ENCODE assay signal across 8 cellular contexts in the genomic region with DNA sequence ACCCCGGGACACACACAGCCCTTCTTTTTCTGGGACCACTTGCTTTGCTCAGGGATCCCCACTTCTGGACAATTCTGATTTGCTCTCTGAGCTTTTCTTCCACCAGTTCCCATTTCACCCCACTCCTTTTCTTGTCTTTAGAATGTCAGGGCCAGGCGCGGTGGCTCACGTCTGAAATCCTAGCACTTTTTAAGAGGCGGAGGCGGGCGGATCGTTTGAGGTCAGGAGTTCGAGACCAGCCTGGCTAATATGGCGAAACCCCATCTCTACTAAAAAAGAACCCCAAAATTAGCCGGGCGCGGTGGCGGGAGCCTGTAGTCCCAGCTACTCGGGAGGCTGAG. TPM values are rescaled to one million over a fixed set of nuclear protein-coding genes. Genes with fewer than 3 reads are reported as not detected.
DNase-seq lines count a peak whose midpoint lies in the region; ATAC-seq and TF ChIP-seq lines count a peak whose summit lies in the region.

No MANE protein-coding gene starts in this region.

- H3K9me2 ChIP-seq in DOHH2 (replicated peaks; ENCODE audit: control insufficient read depth, low read length): no peaks in the 10 kb centered on the region
- H3K9me2 ChIP-seq in OCI-LY1 (ENCODE audit: low read depth, low read length): no peaks in the 10 kb centered on the region

- peaks cover 33% of the 10 kb centered on the region for H3K4me1 Mint-ChIP-seq in type B pancreatic cell (ENCODE audit: unreplicated experiment)

- no peaks in the 10 kb centered on the region for H3K27me3 Mint-ChIP-seq in type B pancreatic cell

- TF ChIP-seq CTCF in DOHH2 (IDR thresholded peaks at IDR 0.05; ENCODE audit: low read depth, low read length, poor library complexity, severe bottlenecking) (no peak), OCI-LY1 (IDR thresholded peaks at IDR 0.05; ENCODE audit: low read length) (no peak), type B pancreatic cell (conservative IDR thresholded peaks at IDR 0.05) (no peak)

- peak overlapping the region; percentile 71 for H3K4me2 ChIP-seq in DOHH2 (ENCODE audit: low read length)
- H3K4me2 ChIP-seq in OCI-LY1 (ENCODE audit: low read length): peak overlapping the region; percentile 72

- DNase-seq in caudate nucleus (lab: John Stamatoyannopoulos, UW) (peak in 3 of 61 donors; percentile 32 to 56 (median 49)), type B pancreatic cell (ENCODE audit: extremely low spot score, unreplicated experiment) (no peak), occipital lobe (lab: John Stamatoyannopoulos, UW) (no peak)

- H3K9ac ChIP-seq in OCI-LY1 (ENCODE audit: low read length): peak overlapping the region; percentile 78

- H3F3A ChIP-seq in DOHH2 (ENCODE audit: control insufficient read depth, insufficient read depth) (peaks cover 12% of the 10 kb centered on the region), OCI-LY1 (ENCODE audit: insufficient read depth, low read length) (peaks cover 6% of the 10 kb centered on the region)

- H3K4me3 Mint-ChIP-seq in type B pancreatic cell: peak overlapping the region; percentile 98

- peaks cover 56% of the 10 kb centered on the region for H3K79me2 ChIP-seq in DOHH2 (ENCODE audit: control insufficient read depth, low read length)
- H3K79me2 ChIP-seq in OCI-LY1 (ENCODE audit: insufficient read depth, low read length): peaks cover 50% of the 10 kb centered on the region

- H2AFZ ChIP-seq in OCI-LY1 (ENCODE audit: low read length): no peak overlapping the region

- H3K4me3 ChIP-seq in DOHH2 (ENCODE audit: low read length): peak overlapping the region; percentile 81
- peak overlapping the region; percentile 87 for H3K4me3 ChIP-seq in OCI-LY1 (ENCODE audit: low read depth, low read length, poor library complexity, severe bottlenecking)
- peak overlapping the region; percentile 64 for H3K4me3 ChIP-seq in mononuclear cell (ENCODE audit: low read length)

- no peaks in the 10 kb centered on the region for H3K9me3 ChIP-seq in DOHH2 (ENCODE audit: control insufficient read depth, insufficient read depth, low read length)
- no peaks in the 10 kb centered on the region for H3K9me3 ChIP-seq in OCI-LY1 (ENCODE audit: low read length)
- no peaks in the 10 kb centered on the region for H3K9me3 ChIP-seq in mononuclear cell (ENCODE audit: low read depth, low read length)

- H3K36me3 ChIP-seq in DOHH2 (ENCODE audit: control insufficient read depth, low read length) (peaks cover 25% of the 10 kb centered on the region), OCI-LY1 (ENCODE audit: insufficient read depth, low read length) (peaks cover 14% of the 10 kb centered on the region)

- H3K9me3 Mint-ChIP-seq in type B pancreatic cell: peaks cover 5% of the 10 kb centered on the region

- ATAC-seq in GM21576 (IDR thresholded peaks at IDR 0.05; ENCODE audit: unreplicated experiment): no peak
- no peak for ATAC-seq in HG03457 (IDR thresholded peaks at IDR 0.05; ENCODE audit: unreplicated experiment)

- H3K27ac Mint-ChIP-seq in type B pancreatic cell: peak overlapping the region; percentile 94

- H3K27ac ChIP-seq in DOHH2 (ENCODE audit: low read depth, low read length) (peak overlapping the region; percentile 87), OCI-LY1 (ENCODE audit: low read depth, low read length, poor library complexity, severe bottlenecking) (peak overlapping the region; percentile 83), caudate nucleus (ENCODE audit: low read depth, low read length) (peak overlapping the region; percentile 91)

- peaks cover 5% of the 10 kb centered on the region; the same call in 1 of the 2 replicates for H4K20me1 ChIP-seq in DOHH2 (ENCODE audit: control insufficient read depth, insufficient read depth, low read depth, low read length)
- H4K20me1 ChIP-seq in OCI-LY1 (ENCODE audit: insufficient read depth, low read length): no peaks in the 10 kb centered on the region

- peaks cover 19% of the 10 kb centered on the region for H3K36me3 Mint-ChIP-seq in type B pancreatic cell

- H3K27me3 ChIP-seq in DOHH2 (ENCODE audit: control insufficient read depth, low read length) (no peaks in the 10 kb centered on the region), OCI-LY1 (ENCODE audit: insufficient read depth, low read length) (no peaks in the 10 kb centered on the region), mononuclear cell (ENCODE audit: insufficient read depth, low read length) (no peaks in the 10 kb centered on the region)

- H3K4me1 ChIP-seq in DOHH2 (ENCODE audit: control insufficient read depth, low read length) (peaks cover 40% of the 10 kb centered on the region), OCI-LY1 (ENCODE audit: insufficient read depth, low read length, severe bottlenecking) (peaks cover 40% of the 10 kb centered on the region), mononuclear cell (ENCODE audit: insufficient read depth, low read length) (peaks cover 20% of the 10 kb centered on the region)

RNA-seq across cellular contexts. Expression of gene USP13, which starts 0.9 kb away (rescaled TPM):
- total RNA-seq in mononuclear cell (2.9 TPM), type B pancreatic cell (ENCODE audit: low replicate concordance) (5.4 and 18.3 TPM in 2 replicates), occipital lobe (13.3 TPM)

RNA-seq across cellular contexts. Expression of gene NDUFB5, which starts 49.2 kb away (rescaled TPM):
- 55.2 TPM for total RNA-seq in mononuclear cell
- 91.5 and 98.6 TPM in 2 replicates for total RNA-seq in type B pancreatic cell (ENCODE audit: low replicate concordance)
- total RNA-seq in occipital lobe: 135 TPM

RNA-seq across cellular contexts. Expression of gene MRPL47, which starts 49.3 kb away (rescaled TPM):
- total RNA-seq in mononuclear cell: 16.9 TPM
- total RNA-seq in type B pancreatic cell (ENCODE audit: low replicate concordance): 38.2 and 47.9 TPM in 2 replicates
- total RNA-seq in occipital lobe: 29.5 TPM
